Comparison of ENCODE assay signal across 28 cellular contexts in the genomic region with DNA sequence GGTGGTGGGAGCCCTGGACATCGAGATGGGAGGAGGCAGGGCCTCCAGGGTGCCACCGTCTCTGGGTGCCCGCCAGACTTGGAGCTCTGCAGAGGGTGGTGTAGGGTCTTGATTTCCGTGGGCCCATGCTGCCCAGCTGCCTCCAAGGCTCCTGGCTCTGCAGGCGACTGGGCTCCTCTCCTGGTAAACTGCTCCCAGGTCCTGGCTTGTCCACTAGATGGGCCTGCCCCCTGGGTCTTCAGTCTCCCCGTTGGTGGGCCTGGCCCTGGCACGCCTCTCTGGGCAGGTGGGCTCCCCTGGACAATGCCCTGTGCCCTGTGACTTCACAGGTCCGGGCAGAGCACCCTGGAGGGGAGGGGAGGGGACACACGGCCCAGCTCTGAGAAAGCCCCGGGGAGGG. TPM values are rescaled to one million over a fixed set of nuclear protein-coding genes. Genes with fewer than 3 reads are reported as not detected.
"Had no signal": no experiment of that assay in that cellular context is flagged by ENCODE, and none has a peak within 500 bp of the region (broad histone marks: within the 10 kb centered on the region; RNA-seq: fewer than 3 reads in every experiment).

No MANE protein-coding gene starts in this region.

- H3K27ac Mint-ChIP-seq: T-cell; T-helper 1 cell treated with Interleukin-12 subunit alpha and Interleukin-12 subunit beta and Interleukin-4 antibody, amounts not matched to agents 30 μg/mL and 1 μg/mL, for 36 hours had no signal

- H3K9me3 ChIP-seq: Peyer's patch, SJSA1 had no signal

- H3K4me3 ChIP-seq: PC-9, Peyer's patch, SJSA1, SK-N-MC had no signal

- H3K36me3 ChIP-seq: SJSA1 had no signal

- H3K36me3 Mint-ChIP-seq: T-cell had no signal

- H3K27me3 ChIP-seq: SJSA1 had no signal

- H3K9me3 Mint-ChIP-seq: T-cell; T-helper 1 cell treated with Interleukin-12 subunit alpha and Interleukin-12 subunit beta and Interleukin-4 antibody, amounts not matched to agents 30 μg/mL and 1 μg/mL, for 36 hours had no signal

- H2AFZ ChIP-seq: PC-9 had no signal

- H3K4me1 ChIP-seq: SJSA1 had no signal

- ATAC-seq: T-cell had no signal

- H3K4me2 ChIP-seq: PC-9 had no signal

- DNase-seq: IMR-90; MV-4-11; NCI-H1092; NCI-H1105 treated with DMSO at 0.1 percent for 48 hours; NCI-H1417 treated with DMSO at 0.1 percent for 48 hours; NCI-H146; NCI-H1694 treated with DMSO at 0.1 percent for 48 hours; NCI-H1930; NCI-H2081; NCI-H2107; NCI-H226; NCI-H446; NCI-H510A; NCI-H524 treated with DMSO at 0.1 percent for 48 hours; NCI-H69; NCI-H774; NK-92 treated with Interleukin-12 subunit alpha and Interleukin-12 subunit beta, amount 100 ng/mL, for 24 hours; OCI-M1; PC-9; Peyer's patch; Right ventricle myocardium superior; SIG-M5; SW 1271; T-cell had no signal

- H3K27ac ChIP-seq: PC-9, SJSA1, SK-N-MC had no signal

- H3K4me3 Mint-ChIP-seq: T-cell; T-helper 1 cell treated with Interleukin-12 subunit alpha and Interleukin-12 subunit beta and Interleukin-4 antibody, amounts not matched to agents 30 μg/mL and 1 μg/mL, for 36 hours had no signal

RNA-seq across cellular contexts. Expression of gene FGFR3, which starts 7.7 kb away (rescaled TPM):
- total RNA-seq: RPMI7951 had no signal
